ENCODE assay signal across 10 cellular contexts in the genomic region with DNA sequence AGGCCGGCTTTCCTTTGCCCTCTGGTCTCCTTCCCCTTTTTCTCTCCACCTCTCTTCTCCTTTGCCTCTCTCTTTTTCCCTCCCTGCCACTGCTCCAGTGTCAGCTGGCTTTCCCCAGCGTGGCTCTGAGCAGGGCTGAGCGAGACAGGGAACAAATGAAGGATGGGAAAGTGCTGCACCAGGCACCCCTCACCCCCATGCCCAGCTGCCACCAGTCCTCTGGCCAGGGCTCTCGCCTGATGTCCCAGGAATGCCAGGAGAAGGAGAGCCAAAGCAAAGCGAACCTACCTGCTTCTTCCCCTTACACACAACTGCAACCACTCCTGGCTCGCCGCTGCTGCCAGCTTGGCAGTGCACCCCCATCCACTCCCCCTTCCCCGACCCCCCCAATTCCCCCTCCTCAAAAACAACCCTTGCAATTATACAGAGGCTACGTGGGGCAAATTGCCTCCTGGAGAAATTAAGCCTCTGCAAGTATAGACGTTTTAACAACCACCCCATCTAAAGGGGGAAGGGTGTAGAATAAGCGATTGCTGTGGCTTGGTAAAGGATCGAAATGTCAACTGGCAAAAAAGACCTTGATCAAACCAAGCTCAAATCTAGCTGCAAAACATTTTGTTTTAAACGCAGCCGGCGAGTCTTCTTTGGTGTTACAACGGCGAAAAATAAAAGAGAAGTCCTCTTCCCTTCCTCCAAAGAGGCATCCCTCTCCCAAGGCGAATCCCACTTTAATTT. TPM values are rescaled to one million over a fixed set of nuclear protein-coding genes. Genes with fewer than 3 reads are reported as not detected.
DNase-seq lines count a peak whose midpoint lies in the region; ATAC-seq and TF ChIP-seq lines count a peak whose summit lies in the region.
"Had no signal": no experiment of that assay in that cellular context is flagged by ENCODE, and none has a peak within 500 bp of the region (broad histone marks: within the 10 kb centered on the region; RNA-seq: fewer than 3 reads in every experiment).

No MANE protein-coding gene starts in this region.

- POLR2A ChIA-PET in A673 (lab: Charles Lee; ENCODE audit: low non-redundant PET), result interaction anchor here (0.6 kb wide), 1 partner anchor 863 kb away, joined by 3 read pairs; no protein-coding TSS in a partner anchor

- no peaks in the 10 kb centered on the region for H3K9me3 Mint-ChIP-seq in activated naive CD4-positive, alpha-beta T cell treated with anti-CD3 and anti-CD28 coated beads, Interleukin-2, amount 50 U/mL, for 24 hours

- H3K4me3 ChIP-seq in A673 (ENCODE audit: low read depth, low read length, poor library complexity, severe bottlenecking) (peak overlapping the region; percentile 85), HUES48 (ENCODE audit: low read depth, low read length) (peak overlapping the region; percentile 67)
- H3K4me3 ChIP-seq: uterus had no signal

- no peak for DNase-seq in A673 (ENCODE audit: low spot score)
- DNase-seq in mesenteric fat pad (ENCODE audit: low spot score), result peak; percentile 80
- no peak for DNase-seq in Ammon's horn (ENCODE audit: low spot score)
- DNase-seq in NCI-H146 treated with DMSO at 0.1 percent for 48 hours (lab: John Stamatoyannopoulos, UW; ENCODE audit: unreplicated experiment), result no peak
- no peak for DNase-seq in GDM1 (lab: John Stamatoyannopoulos, UW)
- DNase-seq: uterus had no signal

- peaks cover 13% of the 10 kb centered on the region for H3K36me3 Mint-ChIP-seq in activated naive CD4-positive, alpha-beta T cell treated with anti-CD3 and anti-CD28 coated beads, Interleukin-2, amount 50 U/mL, for 24 hours

- peaks cover 53% of the 10 kb centered on the region for H3K4me1 Mint-ChIP-seq in activated naive CD4-positive, alpha-beta T cell treated with anti-CD3 and anti-CD28 coated beads, Interleukin-2, amount 50 U/mL, for 24 hours

- H3K27me3 ChIP-seq in A673 (replicated peaks; ENCODE audit: insufficient read depth, low read depth, low read length, poor library complexity) (no peaks in the 10 kb centered on the region), HUES48 (ENCODE audit: control insufficient read depth, insufficient read depth, low read length) (peaks cover 38% of the 10 kb centered on the region)

- ATAC-seq in HG02840 (IDR thresholded peaks at IDR 0.05; ENCODE audit: low FRiP score, unreplicated experiment), result no peak
- ATAC-seq: left colon had no signal

- intact Hi-C loops in A673 (cut with micrococcal nuclease; ENCODE audit: unreplicated experiment), result loop anchor here (5.0 to 10.0 kb wide), 3 partner anchors 72 to 1127 kb away; no protein-coding TSS in a partner anchor

- no peak overlapping the region; the same call in 1 of the 2 replicates for H3K9ac ChIP-seq in HUES48 (ENCODE audit: low read depth, low read length)

- H3K9me3 ChIP-seq in A673 (ENCODE audit: low read depth, low read length, poor library complexity, severe bottlenecking), result no peaks in the 10 kb centered on the region
- no peaks in the 10 kb centered on the region for H3K9me3 ChIP-seq in HUES48 (ENCODE audit: control insufficient read depth, insufficient read depth, low read length)
- H3K9me3 ChIP-seq: uterus had no signal

- H3K27me3 Mint-ChIP-seq in activated naive CD4-positive, alpha-beta T cell treated with anti-CD3 and anti-CD28 coated beads, Interleukin-2, amount 50 U/mL, for 24 hours, result no peaks in the 10 kb centered on the region

- TF ChIP-seq CTCF in A673 (conservative IDR thresholded peaks at IDR 0.05; ENCODE audit: low read depth, low read length), result no peak

- peak overlapping the region; percentile 98 for H3K27ac Mint-ChIP-seq in activated naive CD4-positive, alpha-beta T cell treated with anti-CD3 and anti-CD28 coated beads, Interleukin-2, amount 50 U/mL, for 24 hours

- CTCF ChIA-PET in A673 (lab: Charles Lee), result interaction anchor here (0.7 kb wide), 1 partner anchor 100 kb away, joined by 13 read pairs; no protein-coding TSS in a partner anchor

- H3K4me3 Mint-ChIP-seq in activated naive CD4-positive, alpha-beta T cell treated with anti-CD3 and anti-CD28 coated beads, Interleukin-2, amount 50 U/mL, for 24 hours, result peak overlapping the region; percentile 94

- no TSS peak for BruUV-seq in A673 (replicated peaks; lab: Mats Ljungman, UMichigan)

- peaks cover 10% of the 10 kb centered on the region for H3K36me3 ChIP-seq in A673 (ENCODE audit: insufficient read depth, low read length, poor library complexity, severe bottlenecking)
- H3K36me3 ChIP-seq in HUES48 (ENCODE audit: control insufficient read depth, insufficient read depth, low read length), result no peaks in the 10 kb centered on the region
- H3K36me3 ChIP-seq: uterus had no signal

- H3K4me1 ChIP-seq in A673 (ENCODE audit: insufficient read depth, low read length, poor library complexity, severe bottlenecking) (peaks cover 47% of the 10 kb centered on the region), HUES48 (ENCODE audit: control insufficient read depth, insufficient read depth, low read length) (peaks cover 44% of the 10 kb centered on the region)

- H3K27ac ChIP-seq in A673 (ENCODE audit: low read depth, low read length, poor library complexity, severe bottlenecking) (peak overlapping the region; percentile 93), HUES48 (ENCODE audit: low read depth, low read length) (no peak overlapping the region)
- H3K27ac ChIP-seq: uterus had no signal

RNA-seq across cellular contexts. Expression of a gene that starts 3.1 kb away (rescaled TPM):
- total RNA-seq in A673 (2021), result 80.6 and 81.3 TPM in 2 replicates
- 0.67 TPM for total RNA-seq in mesenteric fat pad

Comparison
In these comparisons a context has a peak if more than half of its experiments do, and no peak if none do; other contexts are left out.
1. RNA of a gene that starts 3.1 kb away (total RNA-seq): 80.6 to 81.3 TPM in A673; 0.67 TPM in mesenteric fat pad (single experiment); every median in the first group is over 10 times any median in the second.